In genomic region chr10:102627446-102628293, GRCh38 we compare ENCODE assay signal across 9 cellular contexts. TPM values are rescaled to one million over a fixed set of nuclear protein-coding genes. Genes with fewer than 3 reads are reported as not detected.
DNase-seq lines count a peak whose midpoint lies in the region; ATAC-seq, FAIRE-seq and TF ChIP-seq lines count a peak whose summit lies in the region.
"Had no signal": no experiment of that assay in that cellular context is flagged by ENCODE, and none has a peak within 500 bp of the region (broad histone marks: within the 10 kb centered on the region; RNA-seq: fewer than 3 reads in every experiment).

No MANE protein-coding gene starts in this region.

- peak overlapping the region; percentile 6; the same call in 1 of the 2 replicates for H3K4me2 ChIP-seq in HepG2 (ENCODE audit: low read depth, low read length)

- intact Hi-C loops in HepG2 (cut with micrococcal nuclease; ENCODE audit: unreplicated experiment) (no loop called here), tibial artery (cut with DNase I; ENCODE audit: low total_unique reads) (no loop called here)

- H3K9me3 ChIP-seq in HepG2 (ENCODE audit: low read length) (no peaks in the 10 kb centered on the region), tibial artery (no peaks in the 10 kb centered on the region)

- TF ChIP-seq CTCF in HepG2 (CRISPR knock-in tag; IDR thresholded peaks at IDR 0.05), result no peak
- TF ChIP-seq CTCF in tibial artery (IDR thresholded peaks at IDR 0.05), result no peak

- H3K9ac ChIP-seq in HepG2 (ENCODE audit: insufficient read depth, low read depth, low read length), result peak overlapping the region; percentile 32

- H2AFZ ChIP-seq in HepG2 (ENCODE audit: low read length), result no peak overlapping the region

- peak overlapping the region; percentile 91 for H3K27ac ChIP-seq in cingulate gyrus (ENCODE audit: low read depth, low read length)
- peak overlapping the region; percentile 54 for H3K27ac ChIP-seq in HepG2 (ENCODE audit: extremely low read length, insufficient read depth, low read length)
- H3K27ac ChIP-seq in tibial artery, result peak overlapping the region; percentile 86 to 90

- TF ChIP-seq EP300 in HepG2 (IDR thresholded peaks at IDR 0.05; ENCODE audit: low read depth in 2 of 2, low read length in 2 of 2) (0 out of 4 replicates have a peak, but pooled peaks of 1 of the 2 experiments have one; percentile 26), HepG2 (CRISPR knock-in tag; IDR thresholded peaks at IDR 0.05; ENCODE audit: borderline replicate concordance) (peak; percentile 49; the same call in 1 of the 2 replicates)

- H3K79me2 ChIP-seq in HepG2 (ENCODE audit: insufficient read depth, low read length), result no peaks in the 10 kb centered on the region

- no peak overlapping the region for H3K4me3 ChIP-seq in HepG2 (replicated peaks in 1 of 3; ENCODE audit: insufficient read depth in 1 of 3, low read depth in 2 of 3, low read length in 3 of 3)
- no peak overlapping the region for H3K4me3 ChIP-seq in tibial artery

- TF ChIP-seq POLR2A in HepG2 (IDR thresholded peaks at IDR 0.05; ENCODE audit: insufficient read depth in 1 of 2, low read depth in 2 of 2, low read length in 2 of 2), result no peak

- no peak for TF ChIP-seq RAD21 in HepG2 (CRISPR knock-in tag; IDR thresholded peaks at IDR 0.05)

- 70% methylated on average over 12 of the region's 16 CpGs for WGBS in HepG2 (ENCODE audit: low lambda C conversion rate)

- DNase-seq in LHCN-M2 (ENCODE audit: low read depth), result peak; percentile 77
- peak; percentile 49 for DNase-seq in HepG2 (ENCODE audit: low spot score)
- peak in 1 of 2 donors; percentile 80 for DNase-seq in tibial artery
- DNase-seq in NCI-H345 (lab: John Stamatoyannopoulos, UW), result no peak
- no peak for DNase-seq in activated gamma-delta T cell (lab: John Stamatoyannopoulos, UW)
- DNase-seq: cortex of kidney had no signal

- H3K27me3 ChIP-seq in HepG2 (ENCODE audit: control insufficient read depth in 1 of 2, insufficient read depth in 2 of 2, low read length in 2 of 2) (no peaks in the 10 kb centered on the region), tibial artery (no peaks in the 10 kb centered on the region)

- no TSS peak for BruUV-seq in HepG2 (replicated peaks; lab: Mats Ljungman, UMichigan)

- peaks cover 78% of the 10 kb centered on the region for H3K4me1 ChIP-seq in HepG2 (ENCODE audit: insufficient read depth, low read length)
- H3K4me1 ChIP-seq in tibial artery, result peaks cover 8 to 76% (median 68%) of the 10 kb centered on the region in 4 donors

- FAIRE-seq in HepG2 (lab: Jason Lieb, UNC), result no peak

- in situ Hi-C loops in HepG2 (cut with HindIII; ENCODE audit: extremely low pct_ligation_motif_present, low pct_unique_long_range_greater_than_20kb), result no loop called here

- CTCF ChIA-PET in HepG2 (lab: Yijun Ruan, JAX; ENCODE audit: low intra/inter-chr PET ratio, low total read pairs), result no interaction called here

- H3K36me3 ChIP-seq in HepG2 (replicated peaks in 1 of 2; ENCODE audit: control insufficient read depth in 1 of 2, insufficient read depth in 2 of 2, low read length in 2 of 2) (no peaks in the 10 kb centered on the region; a peak in 2 of 5 replicates), tibial artery (peaks cover 0 to 19% (median 0%) of the 10 kb centered on the region in 3 donors)

- POLR2A ChIA-PET in HepG2 (lab: Yijun Ruan, JAX), result interaction anchor here (0.5 to 7.0 kb wide), 18 partner anchors 8 to 195 kb away, joined by 3 to 121 read pairs (median 5); partner anchors contain the start of genes ARL3, CUEDC2, SFXN2 and SUFU

- ATAC-seq in HepG2, result peak; percentile 51
- ATAC-seq in GM21360 (IDR thresholded peaks at IDR 0.05; ENCODE audit: unreplicated experiment), result no peak
- ATAC-seq in HG02870 (IDR thresholded peaks at IDR 0.05; ENCODE audit: unreplicated experiment), result no peak

- no peaks in the 10 kb centered on the region for H4K20me1 ChIP-seq in HepG2 (ENCODE audit: insufficient read depth, low read length)

TF ChIP-seq in HepG2, 621 proteins besides CTCF, POLR2A, EP300 and RAD21 (continues in another document):
- peak; percentile 24; the same call in 1 of the 2 replicates for TF ChIP-seq ZFY (CRISPR knock-in tag; IDR thresholded peaks at IDR 0.05)
- TF ChIP-seq ZNF687 (CRISPR knock-in tag; IDR thresholded peaks at IDR 0.05), result peak; percentile 83
- TF ChIP-seq ZSCAN5A (CRISPR knock-in tag; IDR thresholded peaks at IDR 0.05; ENCODE audit: borderline replicate concordance), result no peak
- no peak for TF ChIP-seq ZNF569 (CRISPR knock-in tag; IDR thresholded peaks at IDR 0.05; ENCODE audit: borderline replicate concordance)

RNA-seq across cellular contexts. Expression of gene TRIM8, which starts 16.6 kb away (rescaled TPM):
- total RNA-seq in LHCN-M2 (2014; rRNA removed) (135 and 136 TPM in 2 replicates), HepG2 (2016; rRNA removed; fragmentation: Illumina TruSeq; extraction: Trizol) (38.9 and 39.8 TPM in 2 replicates)
- 155 TPM for polyA plus RNA-seq in LHCN-M2 (2012)
- 13.4 and 13.6 TPM in 2 replicates for total RNA-seq in HepG2 (2016; cell fraction: cytosol; rRNA removed; fragmentation: Illumina TruSeq; extraction: Trizol; ENCODE audit: low read depth)
- total RNA-seq in HepG2 (2016; cell fraction: insoluble cytoplasmic fraction; rRNA removed; fragmentation: Illumina TruSeq; extraction: Trizol), result 33.2 and 39.7 TPM in 2 replicates
- 49.9 and 53.6 TPM in 2 replicates for total RNA-seq in HepG2 (2016; cell fraction: membrane; rRNA removed; fragmentation: Illumina TruSeq; extraction: Trizol)
- 21.9 and 30.8 TPM in 2 replicates for total RNA-seq in HepG2 (2016; cell fraction: nucleus; rRNA removed; fragmentation: Illumina TruSeq; extraction: Trizol)
- 66.5 and 84.1 TPM in 2 replicates for polyA plus RNA-seq in HepG2 (2011; rRNA removed)
- polyA plus RNA-seq in HepG2 (2011; cell fraction: cytosol; rRNA removed), result 62.9 and 70.1 TPM in 2 replicates
- polyA plus RNA-seq in HepG2 (2011; cell fraction: nucleus; rRNA removed), result 86.9 and 92.0 TPM in 2 replicates
- 98.0 and 117 TPM in 2 replicates for polyA plus RNA-seq in HepG2 (2012)
- 18.4 and 21.2 TPM in 2 replicates for polyA plus RNA-seq in HepG2 (2016; cell fraction: cytosol; fragmentation: Illumina TruSeq; extraction: Trizol; ENCODE audit: low read depth)
- polyA plus RNA-seq in HepG2 (2016; cell fraction: insoluble cytoplasmic fraction; fragmentation: Illumina TruSeq; extraction: Trizol; ENCODE audit: low read depth), result 51.6 and 70.7 TPM in 2 replicates
- polyA plus RNA-seq in HepG2 (2016; cell fraction: membrane; fragmentation: Illumina TruSeq; extraction: Trizol; ENCODE audit: low read depth), result 57.9 and 63.0 TPM in 2 replicates
- polyA plus RNA-seq in HepG2 (2016; cell fraction: nucleus; fragmentation: Illumina TruSeq; extraction: Trizol; ENCODE audit: insufficient read depth, low read depth), result 63.9 and 73.5 TPM in 2 replicates
- polyA minus RNA-seq in HepG2 (2011; rRNA and poly(A)+ RNA removed; ENCODE audit: low replicate concordance), result 23.8 and 82.1 TPM in 2 replicates
- polyA minus RNA-seq in HepG2 (2011; cell fraction: cytosol; rRNA and poly(A)+ RNA removed), result 41.1 and 48.2 TPM in 2 replicates
- 36.6 and 46.0 TPM in 2 replicates for polyA minus RNA-seq in HepG2 (2011; cell fraction: nucleus; rRNA and poly(A)+ RNA removed)

Comparison
In these comparisons a context has a peak if more than half of its experiments do, and no peak if none do; other contexts are left out.
1. DNase-seq: peak in LHCN-M2 (single experiment) and HepG2 (single experiment); none in NCI-H345 (single experiment) and activated gamma-delta T cell (single experiment).
2. Peak in every context shown above with its lines, with median percentiles within 50 percentile points of each other: H3K27ac ChIP-seq.